28 cellular contexts compared by ENCODE assay signal in the genomic region with DNA sequence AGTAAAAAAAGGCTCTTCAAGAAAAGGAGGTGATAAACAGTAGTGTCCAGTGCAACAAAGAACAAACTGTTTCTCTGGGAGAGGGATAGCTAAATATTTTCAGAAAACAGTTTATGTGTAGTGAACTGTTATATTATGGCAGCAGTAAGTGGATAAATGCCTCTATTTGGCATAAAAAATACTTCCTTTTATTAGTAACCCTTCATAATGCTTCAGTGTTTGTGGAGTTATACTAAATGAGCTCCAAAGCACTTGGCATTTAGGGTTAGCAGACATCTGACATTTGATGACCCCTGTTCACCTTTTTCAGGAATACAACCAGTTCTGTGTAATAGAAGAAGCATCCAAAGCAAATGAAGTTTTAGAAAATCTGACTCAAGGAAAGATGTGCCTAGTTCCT.
"Had no signal": no experiment of that assay in that cellular context is flagged by ENCODE, and none has a peak within 500 bp of the region (broad histone marks: within the 10 kb centered on the region; RNA-seq: fewer than 3 reads in every experiment).

No MANE protein-coding gene starts in this region.

- H3K9me3 Mint-ChIP-seq: activated CD4-positive, alpha-beta T cell treated with anti-CD3 and anti-CD28 coated beads, Interleukin-2, amount 10 ng/mL, durations not matched to agents 24 days and 14 days; IgD-negative memory B cell; WTC11 had no signal

- DNase-seq: activated CD4-positive, alpha-beta T cell treated with anti-CD3 and anti-CD28 coated beads for 1 hour; activated CD4-positive, alpha-beta T cell treated with anti-CD3 and anti-CD28 coated beads, Interleukin-2, amount 10 ng/mL, durations not matched to agents 24 days and 14 days; activated CD4-positive, alpha-beta T cell treated with anti-CD3 and anti-CD28 coated beads, Interleukin-2, amount 50 U/mL, for 48 hours; activated effector memory CD4-positive, alpha-beta T cell treated with Interleukin-2 at 50 U/mL for 16 hours; activated naive CD4-positive, alpha-beta T cell; activated T-cell treated with anti-CD3 and anti-CD28 coated beads for 4 hours; adrenal gland; anterior cingulate cortex; cerebellar nuclear complex; MG63; MV-4-11; NCI-H1092 treated with DMSO at 0.1 percent for 48 hours; NCI-H1417 treated with DMSO at 0.1 percent for 48 hours; NCI-H1694; NCI-H2029 treated with DMSO at 0.1 percent for 48 hours; NCI-H345; NCI-H510A treated with DMSO at 0.1 percent for 48 hours; NCI-H69; NK-92 treated with Interleukin-12 subunit alpha and Interleukin-12 subunit beta, amount 100 ng/mL, for 24 hours; OCI-M1; RPMI8226; SK-N-SH had no signal

- H3K4me1 ChIP-seq: adrenal gland had no signal

- H3K27ac Mint-ChIP-seq: activated CD4-positive, alpha-beta T cell treated with anti-CD3 and anti-CD28 coated beads, Interleukin-2, amount 10 ng/mL, durations not matched to agents 24 days and 14 days; activated naive CD8-positive, alpha-beta T cell had no signal

- H3K4me3 ChIP-seq: adrenal gland, MG63 had no signal

- H3K4me3 Mint-ChIP-seq: activated CD4-positive, alpha-beta T cell treated with anti-CD3 and anti-CD28 coated beads, Interleukin-2, amount 10 ng/mL, durations not matched to agents 24 days and 14 days; activated naive CD8-positive, alpha-beta T cell; IgD-negative memory B cell; WTC11 had no signal

- H3K27me3 ChIP-seq: adrenal gland, MG63 had no signal

- H3K4me1 Mint-ChIP-seq: activated CD4-positive, alpha-beta T cell treated with anti-CD3 and anti-CD28 coated beads, Interleukin-2, amount 10 ng/mL, durations not matched to agents 24 days and 14 days; IgD-negative memory B cell; WTC11 had no signal

- H3K27ac ChIP-seq: adrenal gland, KMS-11 had no signal

- H3K9me3 ChIP-seq: adrenal gland, MG63, SK-N-SH had no signal

- ATAC-seq: Panc1, Right ventricle myocardium inferior, WTC11 had no signal

- H3K27me3 Mint-ChIP-seq: activated CD4-positive, alpha-beta T cell treated with anti-CD3 and anti-CD28 coated beads, Interleukin-2, amount 10 ng/mL, durations not matched to agents 24 days and 14 days; activated naive CD8-positive, alpha-beta T cell; IgD-negative memory B cell had no signal
